Comparison of ENCODE assay signal across 15 cellular contexts in genomic region chr3:132293231-132293630, GRCh38. TPM values are rescaled to one million over a fixed set of nuclear protein-coding genes. Genes with fewer than 3 reads are reported as not detected.
"Had no signal": no experiment of that assay in that cellular context is flagged by ENCODE, and none has a peak within 500 bp of the region (broad histone marks: within the 10 kb centered on the region; RNA-seq: fewer than 3 reads in every experiment).

No MANE protein-coding gene starts in this region.

- DNase-seq: activated CD4-positive, alpha-beta T cell treated with anti-CD3 and anti-CD28 coated beads, Interleukin-2, amount 50 U/mL, for 4 hours; activated CD4-positive, CD25-positive, alpha-beta regulatory T cell treated with anti-CD3 and anti-CD28 coated beads, Interleukin-2, amount 50 U/mL, for 72 hours; activated T-cell treated with anti-CD3 and anti-CD28 coated beads, Interleukin-2, amount 50 U/mL, for 1 hour; amniotic stem cell; body of pancreas; central memory CD4-positive, alpha-beta T cell; cortex of kidney; effector memory CD4-positive, alpha-beta T cell; left lung; nephron progenitor cell; sigmoid colon; stimulated activated CD4-positive, alpha-beta T cell treated with anti-CD3 and anti-CD28 coated beads, Interleukin-2, amount 100 ng/mL, for 48 hours; stimulated activated naive CD4-positive, alpha-beta T cell treated with Interleukin-2 at 50 U/mL for 16 hours had no signal

- H3K4me1 ChIP-seq: body of pancreas, sigmoid colon had no signal

- H3K27me3 ChIP-seq: body of pancreas, left lung, sigmoid colon had no signal

- H3K36me3 ChIP-seq: left lung, sigmoid colon had no signal

- H3K4me3 ChIP-seq: body of pancreas, left lung, sigmoid colon had no signal

- H3K9me3 ChIP-seq: body of pancreas, left lung, sigmoid colon had no signal

- H3K27ac ChIP-seq: body of pancreas, epithelial cell of prostate, sigmoid colon had no signal

RNA-seq across cellular contexts. Expression of gene ACP3, which starts 24.0 kb away (rescaled TPM):
- total RNA-seq: activated naive CD4-positive, alpha-beta T cell treated with anti-CD3 and anti-CD28 coated beads, Interleukin-2, amount 50 U/mL, for 72 hours had no signal
